14 cellular contexts compared by ENCODE assay signal in the genomic region with DNA sequence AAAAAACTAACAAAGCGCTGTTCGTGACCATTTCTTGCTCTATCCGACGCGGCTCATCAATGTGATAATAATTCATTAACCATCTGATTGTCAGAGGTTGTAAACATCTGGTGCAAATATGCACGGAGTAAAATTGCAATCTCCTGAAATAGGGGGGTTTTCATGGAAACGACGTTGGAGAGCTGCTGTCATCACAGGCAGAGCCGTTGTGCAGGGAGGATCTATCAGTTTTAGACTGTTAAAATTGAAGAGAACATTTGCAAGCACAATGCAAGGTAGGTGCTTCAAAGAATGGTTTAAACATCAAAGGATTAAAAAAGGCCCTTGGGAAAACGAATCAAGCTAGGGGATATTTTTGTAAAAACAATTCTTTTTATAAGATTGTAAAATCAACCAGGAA. TPM values are rescaled to one million over a fixed set of nuclear protein-coding genes. Genes with fewer than 3 reads are reported as not detected.
DNase-seq lines count a peak whose midpoint lies in the region; ATAC-seq and TF ChIP-seq lines count a peak whose summit lies in the region.
"Had no signal": no experiment of that assay in that cellular context is flagged by ENCODE, and none has a peak within 500 bp of the region (broad histone marks: within the 10 kb centered on the region; RNA-seq: fewer than 3 reads in every experiment).

No MANE protein-coding gene starts in this region.

- H3K4me2 ChIP-seq in Loucy (ENCODE audit: low read depth, low read length, poor library complexity, severe bottlenecking) (peak overlapping the region; percentile 86), fibroblast of lung (ENCODE audit: extremely low read depth, insufficient read depth, low read length) (peak overlapping the region; percentile 5), neuronal stem cell (ENCODE audit: insufficient read depth, low read length, poor library complexity, severe bottlenecking) (no peak overlapping the region)
- H3K4me2 ChIP-seq: A549 had no signal

- DNase-seq in AG10803 (ENCODE audit: low read depth) (peak; percentile 66), fibroblast of lung (ENCODE audit: low read depth in 2 of 2) (no peak), neuronal stem cell (ENCODE audit: low spot score) (no peak), glomerular visceral epithelial cell (ENCODE audit: extremely low spot score) (no peak), coronary artery (ENCODE audit: low spot score) (no peak), prostate gland (ENCODE audit: low spot score) (no peak)
- DNase-seq: BE2C; CD8-positive, alpha-beta memory T cell; NCI-H187 treated with DMSO at 0.1 percent for 48 hours; NCI-H2171; NCI-H774 had no signal

- H3K9me3 ChIP-seq in Loucy (ENCODE audit: insufficient read depth, low read depth, low read length): no peaks in the 10 kb centered on the region
- no peaks in the 10 kb centered on the region for H3K9me3 ChIP-seq in fibroblast of lung (ENCODE audit: control insufficient read depth, insufficient read depth, low read depth, low read length)
- H3K9me3 ChIP-seq in neuronal stem cell (replicated peaks in 1 of 2; ENCODE audit: control insufficient read depth in 2 of 2, insufficient read depth in 1 of 2, low read depth in 1 of 2, low read length in 2 of 2): no peaks in the 10 kb centered on the region
- H3K9me3 ChIP-seq in prostate gland: no peaks in the 10 kb centered on the region
- H3K9me3 ChIP-seq: A549, BE2C had no signal

- no peak overlapping the region for H2BK5ac ChIP-seq in neuronal stem cell (ENCODE audit: low read length)

- no peak overlapping the region for H4K91ac ChIP-seq in neuronal stem cell (ENCODE audit: low read depth, low read length, poor library complexity)

- H3F3A ChIP-seq in Loucy (ENCODE audit: low read depth): no peaks in the 10 kb centered on the region; the same call in 1 of the 2 replicates

- no peaks in the 10 kb centered on the region for H3K9me2 ChIP-seq in Loucy (replicated peaks; ENCODE audit: low read depth, low read length)

- H2BK12ac ChIP-seq in neuronal stem cell (ENCODE audit: low read length): no peak overlapping the region

- H3K79me1 ChIP-seq in neuronal stem cell (ENCODE audit: low read depth, low read length): no peaks in the 10 kb centered on the region

- H3K27me3 ChIP-seq in Loucy (ENCODE audit: insufficient read depth, low read length, poor library complexity, severe bottlenecking) (no peaks in the 10 kb centered on the region), fibroblast of lung (ENCODE audit: control insufficient read depth, insufficient read depth, low read length) (peaks cover 4% of the 10 kb centered on the region), neuronal stem cell (ENCODE audit: control insufficient read depth in 3 of 3, insufficient read depth in 3 of 3, low read depth in 1 of 3, low read length in 3 of 3) (peaks cover 0 to 5% (median 0%) of the 10 kb centered on the region in 3 experiments), prostate gland (replicated peaks; ENCODE audit: insufficient read depth) (no peaks in the 10 kb centered on the region)
- H3K27me3 ChIP-seq: BE2C had no signal

- peak overlapping the region; percentile 12 for H3K4me3 ChIP-seq in AG10803 (ENCODE audit: low read length)
- peak overlapping the region; percentile 70 for H3K4me3 ChIP-seq in Loucy (ENCODE audit: low read length, poor library complexity, severe bottlenecking)
- H3K4me3 ChIP-seq in fibroblast of lung (replicated peaks in 1 of 4; ENCODE audit: control extremely low read depth in 1 of 4, insufficient read depth in 1 of 4, low read depth in 3 of 4, low read length in 4 of 4): peak overlapping the region in 1 of 4 experiments; percentile 29
- H3K4me3 ChIP-seq in neuronal stem cell (ENCODE audit: low read length in 2 of 2): peak overlapping the region in 1 of 2 donors; percentile 9
- H3K4me3 ChIP-seq in coronary artery: no peak overlapping the region
- no peak overlapping the region for H3K4me3 ChIP-seq in prostate gland
- H3K4me3 ChIP-seq: A549 had no signal

- no peak overlapping the region for H3K14ac ChIP-seq in neuronal stem cell (ENCODE audit: low read length)

- H3K36me3 ChIP-seq in Loucy (ENCODE audit: insufficient read depth, low read length): no peaks in the 10 kb centered on the region
- no peaks in the 10 kb centered on the region for H3K36me3 ChIP-seq in fibroblast of lung (ENCODE audit: control insufficient read depth, insufficient read depth, low read length)
- H3K36me3 ChIP-seq in neuronal stem cell (replicated peaks in 1 of 2; ENCODE audit: control insufficient read depth in 2 of 2, insufficient read depth in 2 of 2, low read length in 2 of 2): no peaks in the 10 kb centered on the region
- no peaks in the 10 kb centered on the region for H3K36me3 ChIP-seq in prostate gland
- H3K36me3 ChIP-seq: BE2C had no signal

- intact Hi-C loops in prostate gland (cut with DNase I): no loop called here

- peak overlapping the region; percentile 77 for H2AFZ ChIP-seq in Loucy (ENCODE audit: low read length)
- H2AFZ ChIP-seq in fibroblast of lung (ENCODE audit: low read length): no peak overlapping the region
- peak overlapping the region; percentile 82 for H2AFZ ChIP-seq in neuronal stem cell (ENCODE audit: low read length)

- ATAC-seq in SK-N-SH treated with all-trans-retinoic acid at 6 μM for 48 hours: no peak
- ATAC-seq: A549 had no signal

- H3K4ac ChIP-seq in neuronal stem cell (ENCODE audit: low read length): no peak overlapping the region

- no peak overlapping the region for H3K18ac ChIP-seq in neuronal stem cell (ENCODE audit: low read length)

- no peak overlapping the region for H2BK15ac ChIP-seq in neuronal stem cell (ENCODE audit: low read length)

- TF ChIP-seq CTCF in AG10803 (conservative IDR thresholded peaks at IDR 0.05; ENCODE audit: low read length) (no peak), Loucy (conservative IDR thresholded peaks at IDR 0.05; ENCODE audit: low read length) (no peak), fibroblast of lung (conservative IDR thresholded peaks at IDR 0.05 in 1 of 2, IDR thresholded peaks at IDR 0.05 in 1 of 2; ENCODE audit: low read depth in 1 of 2, low read length in 2 of 2) (no peak), coronary artery (IDR thresholded peaks at IDR 0.05) (no peak), prostate gland (IDR thresholded peaks at IDR 0.05) (no peak)

- H3K9ac ChIP-seq in Loucy (ENCODE audit: low read depth, low read length, poor library complexity, severe bottlenecking) (peak overlapping the region; percentile 58), fibroblast of lung (ENCODE audit: insufficient read depth, low read length) (no peak overlapping the region), neuronal stem cell (ENCODE audit: low read depth, low read length, poor library complexity) (no peak overlapping the region)

- no peaks in the 10 kb centered on the region for H4K20me1 ChIP-seq in Loucy (ENCODE audit: insufficient read depth, low read length, poor library complexity, severe bottlenecking)
- no peaks in the 10 kb centered on the region for H4K20me1 ChIP-seq in fibroblast of lung (ENCODE audit: control insufficient read depth, extremely low read depth, insufficient read depth, low read length)

- H3K27ac ChIP-seq in fibroblast of lung (ENCODE audit: insufficient read depth, low read length): no peak overlapping the region
- H3K27ac ChIP-seq in neuronal stem cell (replicated peaks; ENCODE audit: low read length): no peak overlapping the region
- no peak overlapping the region for H3K27ac ChIP-seq in coronary artery
- H3K27ac ChIP-seq in prostate gland: no peak overlapping the region
- H3K27ac ChIP-seq: A549 had no signal

- TF ChIP-seq POLR2A in prostate gland (IDR thresholded peaks at IDR 0.05): no peak

- H4K8ac ChIP-seq in neuronal stem cell (ENCODE audit: low read depth, low read length): no peak overlapping the region

- no peaks in the 10 kb centered on the region for H3K79me2 ChIP-seq in Loucy (ENCODE audit: insufficient read depth, low read length)
- H3K79me2 ChIP-seq in fibroblast of lung (ENCODE audit: control insufficient read depth, insufficient read depth, low read length): no peaks in the 10 kb centered on the region

- peaks cover 10% of the 10 kb centered on the region for H3K4me1 ChIP-seq in Loucy (ENCODE audit: insufficient read depth, low read length, poor library complexity, severe bottlenecking)
- no peaks in the 10 kb centered on the region for H3K4me1 ChIP-seq in fibroblast of lung (ENCODE audit: control insufficient read depth, extremely low read depth, insufficient read depth, low read length)
- peaks cover 2 to 6% of the 10 kb centered on the region in 2 donors for H3K4me1 ChIP-seq in neuronal stem cell (ENCODE audit: control insufficient read depth in 2 of 2, insufficient read depth in 1 of 2, low read depth in 1 of 2, low read length in 2 of 2)
- H3K4me1 ChIP-seq in prostate gland (replicated peaks): no peaks in the 10 kb centered on the region
- H3K4me1 ChIP-seq: BE2C had no signal

- no CpG with 5 or more reads among the region's 10 CpGs for WGBS in neuronal stem cell (ENCODE audit: extremely low coverage in 2 of 2, insufficient read length in 2 of 2, insufficient replicate concordance in 1 of 2), 2 donors
- WGBS in prostate gland: 5% methylated on average over 10 of the region's 10 CpGs

- H2BK120ac ChIP-seq in neuronal stem cell (ENCODE audit: low read depth, low read length): no peak overlapping the region

- H2AK5ac ChIP-seq in neuronal stem cell (ENCODE audit: low read depth, low read length): no peak overlapping the region

- no peak overlapping the region for H3K23ac ChIP-seq in neuronal stem cell (ENCODE audit: low read depth, low read length, poor library complexity)

RNA-seq across cellular contexts. Expression of a gene that starts 15.4 kb away (rescaled TPM):
- total RNA-seq in fibroblast of lung: 43.1 and 46.4 TPM in 2 replicates
- 24.0 and 26.8 TPM in 2 replicates for polyA plus RNA-seq in fibroblast of lung
- 16.8 TPM in 2 replicates for polyA plus RNA-seq in fibroblast of lung (2012)
- 8.5 and 12.0 TPM in 2 replicates for polyA minus RNA-seq in fibroblast of lung (ENCODE audit: low replicate concordance)
- polyA plus RNA-seq in neuronal stem cell (2013, experiment 1 of 2): 41.6 TPM
- polyA plus RNA-seq in neuronal stem cell (2013, experiment 2 of 2): 42.6 TPM
- total RNA-seq in prostate gland: 10 to 100 TPM; 32.0 to 61.9 TPM
- polyA plus RNA-seq: CD8-positive, alpha-beta memory T cell had no signal

Comparison
In these comparisons a context has a peak if more than half of its experiments do, and no peak if none do; other contexts are left out.
1. H3K4me3 ChIP-seq: peak in AG10803 (single experiment) and Loucy (single experiment); none in coronary artery (single experiment) and prostate gland (0 of 2).